Comparison of ENCODE assay signal across 29 cellular contexts in the genomic region with DNA sequence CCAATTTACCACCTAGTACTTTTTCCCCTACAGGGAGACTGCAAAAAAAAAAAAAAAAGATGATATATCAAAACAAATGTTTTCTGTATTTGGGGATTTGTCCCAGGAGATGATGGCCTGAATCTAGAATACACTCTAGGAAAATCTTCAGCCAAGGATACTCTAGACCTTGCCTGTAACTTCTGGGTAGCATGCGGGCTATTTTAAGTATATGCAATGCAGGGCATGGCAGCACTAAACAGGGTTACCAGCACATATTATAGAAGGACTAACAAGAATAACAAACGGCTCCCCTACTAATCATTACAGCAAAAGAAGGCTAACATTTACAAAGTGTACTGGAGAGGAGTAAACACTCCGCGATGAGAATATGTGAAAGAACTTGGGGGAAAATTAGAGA.
"Had no signal": no experiment of that assay in that cellular context is flagged by ENCODE, and none has a peak within 500 bp of the region (broad histone marks: within the 10 kb centered on the region; RNA-seq: fewer than 3 reads in every experiment).

No MANE protein-coding gene starts in this region.

- DNase-seq: activated B cell treated with CpG ODN at 0.5 μM for 24 hours; activated CD4-positive, alpha-beta T cell treated with anti-CD3 and anti-CD28 coated beads for 48 hours; activated CD4-positive, alpha-beta T cell treated with anti-CD3 and anti-CD28 coated beads, Interleukin-2, amount 50 U/mL, for 1 hour; activated CD4-positive, alpha-beta T cell treated with anti-CD3 and anti-CD28 coated beads, Interleukin-2, amount 50 U/mL, for 48 hours; activated CD8-positive, alpha-beta memory T cell treated with anti-CD3 and anti-CD28 coated beads for 24 hours; activated CD8-positive, alpha-beta T cell treated with anti-CD3 and anti-CD28 coated beads for 36 hours; activated effector memory CD4-positive, alpha-beta T cell treated with Interleukin-2 at 50 U/mL for 16 hours; activated gamma-delta T cell treated with Interleukin-2 at 50 U/mL for 16 hours; activated naive CD4-positive, alpha-beta T cell treated with anti-CD3 and anti-CD28 coated beads, Interleukin-2, amount 50 U/mL, for 16 hours; activated naive CD4-positive, alpha-beta T cell treated with Interleukin-2 at 50 U/mL for 16 hours; activated T-cell treated with anti-CD3 and anti-CD28 coated beads, Interleukin-2, amount 50 U/mL, for 4 hours; amniotic stem cell; anterior cingulate cortex; brain microvascular endothelial cell; caudate nucleus; cortex of kidney; dermis blood vessel endothelial cell; effector CD4-positive, alpha-beta T cell; effector memory CD8-positive, alpha-beta T cell; erythroblast; foreskin melanocyte; T-helper 1 cell; T-helper 17 cell; T1000; WERI-Rb-1 had no signal

- H3K9me3 ChIP-seq: esophagus muscularis mucosa, gastroesophageal sphincter had no signal

- ATAC-seq: activated CD4-positive, CD25-positive, alpha-beta regulatory T cell treated with anti-CD3 and anti-CD28 coated beads, Interleukin-2, amount 50 U/mL, for 24 hours; activated CD8-positive, alpha-beta T cell treated with anti-CD3 and anti-CD28 coated beads for 36 hours; activated T-cell treated with anti-CD3 and anti-CD28 coated beads, Interleukin-2, amount 50 U/mL, for 4 hours; activated T-helper 17 cell treated with anti-CD3 and anti-CD28 coated beads, Interleukin-2, amount 50 U/mL, for 72 hours; effector memory CD8-positive, alpha-beta T cell; gastroesophageal sphincter; T-helper 17 cell had no signal

- H3K27ac ChIP-seq: brain microvascular endothelial cell, esophagus muscularis mucosa, gastroesophageal sphincter, WERI-Rb-1 had no signal

- H3K36me3 ChIP-seq: brain microvascular endothelial cell, esophagus muscularis mucosa, WERI-Rb-1 had no signal

- H3K4me3 ChIP-seq: esophagus muscularis mucosa, gastroesophageal sphincter had no signal

- H3K27me3 ChIP-seq: brain microvascular endothelial cell, esophagus muscularis mucosa, gastroesophageal sphincter had no signal
